In genomic region chr16:21703589-21704174, GRCh38 we compare ENCODE assay signal across 18 cellular contexts. TPM values are rescaled to one million over a fixed set of nuclear protein-coding genes. Genes with fewer than 3 reads are reported as not detected.
DNase-seq lines count a peak whose midpoint lies in the region; ATAC-seq and TF ChIP-seq lines count a peak whose summit lies in the region.
"Had no signal": no experiment of that assay in that cellular context is flagged by ENCODE, and none has a peak within 500 bp of the region (broad histone marks: within the 10 kb centered on the region; RNA-seq: fewer than 3 reads in every experiment).

No MANE protein-coding gene starts in this region.

- H3K27ac Mint-ChIP-seq in memory B cell = no peak overlapping the region
- H3K27ac Mint-ChIP-seq: CD4-positive, alpha-beta memory T cell had no signal

- H3K27ac ChIP-seq in transverse colon = no peak overlapping the region
- H3K27ac ChIP-seq: brain microvascular endothelial cell, ovary had no signal

- ATAC-seq in GM18511 (IDR thresholded peaks at IDR 0.05; ENCODE audit: unreplicated experiment) = peak; percentile 78
- peak; percentile 82 for ATAC-seq in GM21423 (IDR thresholded peaks at IDR 0.05; ENCODE audit: unreplicated experiment)
- peak; percentile 90 for ATAC-seq in memory B cell (ENCODE audit: low read depth)
- ATAC-seq: mucosa of descending colon, Panc1 had no signal

- no peaks in the 10 kb centered on the region for H3K36me3 Mint-ChIP-seq in memory B cell
- H3K36me3 Mint-ChIP-seq: CD4-positive, alpha-beta memory T cell had no signal

- no peaks in the 10 kb centered on the region for H3K9me3 ChIP-seq in transverse colon
- H3K9me3 ChIP-seq: mucosa of descending colon, ovary had no signal

- H3K4me3 Mint-ChIP-seq in memory B cell = peak overlapping the region; percentile 43
- H3K4me3 Mint-ChIP-seq: CD4-positive, alpha-beta memory T cell had no signal

- TF ChIP-seq CTCF in transverse colon (IDR thresholded peaks at IDR 0.05) = no peak

- H3K4me1 Mint-ChIP-seq in memory B cell = peaks cover 17% of the 10 kb centered on the region

- in situ Hi-C loops in transverse colon (cut with MboI; ENCODE audit: low pct_ligation_motif_present in 1 of 4, low pct_unique_long_range_greater_than_20kb in 1 of 4, low sequenced_read_pairs in 3 of 4) = loop anchor here in 2 of 4 donors (5.0 to 25.0 kb wide), 2 partner anchors 46 to 116 kb away; partner anchors contain the start of gene METTL9 (in 2 of the 2)

- no peak for TF ChIP-seq EP300 in transverse colon (IDR thresholded peaks at IDR 0.05; ENCODE audit: low read depth)

- no peak overlapping the region for H3K4me3 ChIP-seq in transverse colon
- H3K4me3 ChIP-seq: mucosa of descending colon, ovary had no signal

- intact Hi-C loops in transverse colon (cut with DNase I; ENCODE audit: low total_unique reads) = no loop called here

- DNase-seq in HPDE6-E6E7 (ENCODE audit: extremely low spot score) (peak; percentile 44), memory B cell (ENCODE audit: low spot score in 2 of 2) (peak in 1 of 2 donors; percentile 31), transverse colon (no peak), NCI-H69 (lab: John Stamatoyannopoulos, UW) (no peak), hypothalamus (lab: John Stamatoyannopoulos, UW) (no peak)
- DNase-seq in activated CD4-positive, alpha-beta T cell treated with anti-CD3 and anti-CD28 coated beads for 48 hours = no peak
- DNase-seq: activated naive CD4-positive, alpha-beta T cell treated with anti-CD3 and anti-CD28 coated beads, Interleukin-2, amount 50 U/mL, for 16 hours; brain microvascular endothelial cell; CD4-positive, alpha-beta memory T cell; effector CD4-positive, alpha-beta T cell; mucosa of descending colon; NCI-H1105; ovary; T-helper 1 cell had no signal

- no peaks in the 10 kb centered on the region for H3K27me3 ChIP-seq in transverse colon
- H3K27me3 ChIP-seq: brain microvascular endothelial cell, ovary had no signal

- no peaks in the 10 kb centered on the region for H3K36me3 ChIP-seq in transverse colon
- H3K36me3 ChIP-seq: brain microvascular endothelial cell, ovary had no signal

- H3K9me3 Mint-ChIP-seq in memory B cell = no peaks in the 10 kb centered on the region
- H3K9me3 Mint-ChIP-seq: CD4-positive, alpha-beta memory T cell had no signal

- peaks cover 0 to 7% (median 3%) of the 10 kb centered on the region in 4 donors for H3K4me1 ChIP-seq in transverse colon

- no peak for TF ChIP-seq POLR2A in transverse colon (IDR thresholded peaks at IDR 0.05)

- peaks cover 12% of the 10 kb centered on the region for H3K27me3 Mint-ChIP-seq in memory B cell

- WGBS in transverse colon (ENCODE audit: low coverage in 1 of 2), 2 donors = 69 to 71% methylated on average over 5 of the region's 5 CpGs

RNA-seq across cellular contexts. Expression of gene OTOA, which starts 39.9 kb away (rescaled TPM):
- under 1 TPM in 1 of 4 donors, not detected in 3; 0.32 TPM for total RNA-seq in transverse colon

RNA-seq across cellular contexts. Expression of gene IGSF6, which starts 51.3 kb away (rescaled TPM):
- 1 to 10 TPM in 3 of 4 donors, not detected in 1; 1.2 to 2.4 (median 2.2) TPM for total RNA-seq in transverse colon
- total RNA-seq: H1 had no signal
